ENCODE assay signal across 26 cellular contexts in genomic region chr4:26420438-26420837, GRCh38.
DNase-seq lines count a peak whose midpoint lies in the region; ATAC-seq and TF ChIP-seq lines count a peak whose summit lies in the region.
"Had no signal": no experiment of that assay in that cellular context is flagged by ENCODE, and none has a peak within 500 bp of the region (broad histone marks: within the 10 kb centered on the region; RNA-seq: fewer than 3 reads in every experiment).

No MANE protein-coding gene starts in this region.

- peak; percentile 57 for DNase-seq in EH (ENCODE audit: low read depth)
- DNase-seq in SJSA1 (ENCODE audit: low read depth in 1 of 2, low spot score in 2 of 2) = peak in 1 of 2 experiments; percentile 36
- DNase-seq in fibroblast of gingiva (ENCODE audit: low read depth) = peak; percentile 72
- DNase-seq in osteocyte (ENCODE audit: extremely low spot score, unreplicated experiment) = no peak
- DNase-seq in T-helper 2 cell treated with Interferon-gamma antibody and Interleukin-4, amounts not matched to agents 5 μg/mL and 100 μg/mL, for 36 hours (ENCODE audit: low spot score) = no peak
- DNase-seq in NCI-H1092 (lab: John Stamatoyannopoulos, UW) = no peak
- no peak for DNase-seq in NCI-H2196 (lab: John Stamatoyannopoulos, UW; ENCODE audit: unreplicated experiment)
- DNase-seq: activated CD4-positive, alpha-beta T cell treated with anti-CD3 and anti-CD28 coated beads, Interleukin-2, amount 50 U/mL, for 4 hours; activated effector memory CD4-positive, alpha-beta T cell treated with anti-CD3 and anti-CD28 coated beads, Interleukin-2, amount 50 U/mL, for 16 hours; amniotic stem cell; cerebellar nuclear complex; effector CD8-positive, alpha-beta T cell; NCI-H1105 treated with DMSO at 0.1 percent for 48 hours; NCI-H526; ovary; Right ventricle myocardium superior; small intestine; stimulated activated CD4-positive, alpha-beta T cell treated with anti-CD3 and anti-CD28 coated beads, Interleukin-4, amount 100 ng/mL, for 24 hours had no signal

- peak overlapping the region; percentile 67 for H3K27ac Mint-ChIP-seq in osteocyte (ENCODE audit: unreplicated experiment)
- H3K27ac Mint-ChIP-seq in T-helper 2 cell treated with Interferon-gamma antibody and Interleukin-4, amounts not matched to agents 5 μg/mL and 100 μg/mL, for 36 hours = no peak overlapping the region
- no peak overlapping the region for H3K27ac Mint-ChIP-seq in stimulated activated memory B cell treated with anti-CD40 and anti-IgM and Interleukin-4, amounts not matched to agents 10 μg/mL and 1 μg/mL and 100 μg/mL, for 72 hours
- H3K27ac Mint-ChIP-seq: T-helper 1 cell treated with Interleukin-12 subunit alpha and Interleukin-12 subunit beta and Interleukin-4 antibody, amounts not matched to agents 30 μg/mL and 1 μg/mL, for 36 hours had no signal

- no peaks in the 10 kb centered on the region for H3K27me3 Mint-ChIP-seq in osteocyte (ENCODE audit: unreplicated experiment)
- no peaks in the 10 kb centered on the region for H3K27me3 Mint-ChIP-seq in T-helper 2 cell treated with Interferon-gamma antibody and Interleukin-4, amounts not matched to agents 5 μg/mL and 100 μg/mL, for 36 hours (ENCODE audit: low read depth)
- H3K27me3 Mint-ChIP-seq in stimulated activated memory B cell treated with anti-CD40 and anti-IgM and Interleukin-4, amounts not matched to agents 10 μg/mL and 1 μg/mL and 100 μg/mL, for 72 hours = no peaks in the 10 kb centered on the region

- ATAC-seq in stimulated activated memory B cell treated with anti-CD40 and anti-IgM and Interleukin-4, amounts not matched to agents 10 μg/mL and 1 μg/mL and 100 μg/mL, for 72 hours = no peak
- ATAC-seq: esophagus mucosa, GM12878 had no signal

- no peak overlapping the region for H3K4me3 ChIP-seq in SJSA1
- H3K4me3 ChIP-seq: GM12878, lung, ovary had no signal

- TF ChIP-seq CTCF in osteocyte (IDR thresholded peaks at IDR 0.05) = no peak

- H3K4me1 ChIP-seq in SJSA1 (replicated peaks) = peaks cover 13% of the 10 kb centered on the region

- H3K36me3 Mint-ChIP-seq in osteocyte (ENCODE audit: unreplicated experiment) = peaks cover 38% of the 10 kb centered on the region
- peaks cover 47% of the 10 kb centered on the region for H3K36me3 Mint-ChIP-seq in T-helper 2 cell treated with Interferon-gamma antibody and Interleukin-4, amounts not matched to agents 5 μg/mL and 100 μg/mL, for 36 hours (ENCODE audit: low read depth)
- peaks cover 45% of the 10 kb centered on the region for H3K36me3 Mint-ChIP-seq in stimulated activated memory B cell treated with anti-CD40 and anti-IgM and Interleukin-4, amounts not matched to agents 10 μg/mL and 1 μg/mL and 100 μg/mL, for 72 hours

- H3K9me3 ChIP-seq in SJSA1 (replicated peaks) = no peaks in the 10 kb centered on the region
- H3K9me3 ChIP-seq: ovary had no signal

- H3K4me1 Mint-ChIP-seq in osteocyte (ENCODE audit: unreplicated experiment) = peaks cover 21% of the 10 kb centered on the region
- H3K4me1 Mint-ChIP-seq in T-helper 2 cell treated with Interferon-gamma antibody and Interleukin-4, amounts not matched to agents 5 μg/mL and 100 μg/mL, for 36 hours (ENCODE audit: low read depth) = peaks cover 19% of the 10 kb centered on the region
- no peaks in the 10 kb centered on the region for H3K4me1 Mint-ChIP-seq in stimulated activated memory B cell treated with anti-CD40 and anti-IgM and Interleukin-4, amounts not matched to agents 10 μg/mL and 1 μg/mL and 100 μg/mL, for 72 hours

- H3K36me3 ChIP-seq in SJSA1 = peaks cover 13% of the 10 kb centered on the region
- H3K36me3 ChIP-seq: ovary had no signal

- H3K9me3 Mint-ChIP-seq in osteocyte (ENCODE audit: unreplicated experiment) = no peaks in the 10 kb centered on the region
- H3K9me3 Mint-ChIP-seq in T-helper 2 cell treated with Interferon-gamma antibody and Interleukin-4, amounts not matched to agents 5 μg/mL and 100 μg/mL, for 36 hours = no peaks in the 10 kb centered on the region
- no peaks in the 10 kb centered on the region for H3K9me3 Mint-ChIP-seq in stimulated activated memory B cell treated with anti-CD40 and anti-IgM and Interleukin-4, amounts not matched to agents 10 μg/mL and 1 μg/mL and 100 μg/mL, for 72 hours
- H3K9me3 Mint-ChIP-seq: T-helper 1 cell treated with Interleukin-12 subunit alpha and Interleukin-12 subunit beta and Interleukin-4 antibody, amounts not matched to agents 30 μg/mL and 1 μg/mL, for 36 hours had no signal

- H3K27me3 ChIP-seq in SJSA1 (replicated peaks) = no peaks in the 10 kb centered on the region
- H3K27me3 ChIP-seq: ovary had no signal

- no peak overlapping the region for H3K4me3 Mint-ChIP-seq in osteocyte (ENCODE audit: unreplicated experiment)
- no peak overlapping the region for H3K4me3 Mint-ChIP-seq in T-helper 2 cell treated with Interferon-gamma antibody and Interleukin-4, amounts not matched to agents 5 μg/mL and 100 μg/mL, for 36 hours
- no peak overlapping the region for H3K4me3 Mint-ChIP-seq in stimulated activated memory B cell treated with anti-CD40 and anti-IgM and Interleukin-4, amounts not matched to agents 10 μg/mL and 1 μg/mL and 100 μg/mL, for 72 hours
- H3K4me3 Mint-ChIP-seq: T-helper 1 cell treated with Interleukin-12 subunit alpha and Interleukin-12 subunit beta and Interleukin-4 antibody, amounts not matched to agents 30 μg/mL and 1 μg/mL, for 36 hours had no signal

- peak overlapping the region; percentile 87 for H3K27ac ChIP-seq in SJSA1
- H3K27ac ChIP-seq: C4-2B, KMS-11, ovary, VCaP had no signal

Comparison
In these comparisons a context has a peak if more than half of its experiments do, and no peak if none do; other contexts are left out.
1. DNase-seq: peak in EH (single experiment) and fibroblast of gingiva (single experiment); none in osteocyte (single experiment), T-helper 2 cell treated with Interferon-gamma antibody and Interleukin-4, amounts not matched to agents 5 μg/mL and 100 μg/mL, for 36 hours (single experiment), NCI-H1092 (single experiment) and NCI-H2196 (single experiment).